Comparison of ENCODE assay signal across 8 cellular contexts in genomic region chr22:31160328-31160978, GRCh38. TPM values are rescaled to one million over a fixed set of nuclear protein-coding genes. Genes with fewer than 3 reads are reported as not detected.
DNase-seq lines count a peak whose midpoint lies in the region; ATAC-seq and TF ChIP-seq lines count a peak whose summit lies in the region.

No MANE protein-coding gene starts in this region.

- TF ChIP-seq EP300 in suprapubic skin (IDR thresholded peaks at IDR 0.05) = no peak

- DNase-seq in BE2C (no peak), OCI-M1 (lab: John Stamatoyannopoulos, UW) (peak; percentile 47), lower lobe of right lung (no peak), suprapubic skin (ENCODE audit: low spot score in 2 of 2) (no peak), NCI-H2171 (lab: John Stamatoyannopoulos, UW) (no peak)
- no peak for DNase-seq in central memory CD8-positive, alpha-beta T cell (ENCODE audit: low spot score in 2 of 2)

- peak; percentile 26 for ATAC-seq in GM21737 (IDR thresholded peaks at IDR 0.05; ENCODE audit: unreplicated experiment)
- ATAC-seq in central memory CD8-positive, alpha-beta T cell (replicated peaks; ENCODE audit: extremely low read depth, poor library complexity, severe bottlenecking) = peak; percentile 44
- ATAC-seq in lower lobe of right lung = peak; percentile 71 to 74
- no peak for ATAC-seq in GM19463 (IDR thresholded peaks at IDR 0.05; ENCODE audit: unreplicated experiment)

- TF ChIP-seq CTCF in BE2C (IDR thresholded peaks at IDR 0.05; ENCODE audit: low read depth, low read length) (no peak), lower lobe of right lung (IDR thresholded peaks at IDR 0.05) (no peak), suprapubic skin (IDR thresholded peaks at IDR 0.05) (no peak)

- TF ChIP-seq POLR2A in suprapubic skin (IDR thresholded peaks at IDR 0.05) = no peak

- H3K4me1 ChIP-seq in BE2C (no peaks in the 10 kb centered on the region), lower lobe of right lung (peaks cover 35% of the 10 kb centered on the region), suprapubic skin (peaks cover 36% of the 10 kb centered on the region)

- H3K36me3 ChIP-seq in BE2C (peaks cover 7% of the 10 kb centered on the region), lower lobe of right lung (peaks cover 22% of the 10 kb centered on the region), suprapubic skin (peaks cover 7% of the 10 kb centered on the region)

- no peaks in the 10 kb centered on the region; the same call in 1 of the 2 replicates for H3K27me3 ChIP-seq in BE2C
- no peaks in the 10 kb centered on the region for H3K27me3 ChIP-seq in lower lobe of right lung (ENCODE audit: low read depth)
- H3K27me3 ChIP-seq in suprapubic skin = no peaks in the 10 kb centered on the region

- peak overlapping the region; percentile 98 for H3K4me3 Mint-ChIP-seq in central memory CD8-positive, alpha-beta T cell

- H3K9me3 Mint-ChIP-seq in central memory CD8-positive, alpha-beta T cell = no peaks in the 10 kb centered on the region

- peaks cover 35% of the 10 kb centered on the region for H3K4me1 Mint-ChIP-seq in central memory CD8-positive, alpha-beta T cell

- peak overlapping the region; percentile 94 for H3K4me3 ChIP-seq in BE2C (ENCODE audit: low read depth, low read length)
- H3K4me3 ChIP-seq in lower lobe of right lung = peak overlapping the region; percentile 87
- peak overlapping the region; percentile 86 for H3K4me3 ChIP-seq in suprapubic skin

- H3K9me3 ChIP-seq in BE2C (no peaks in the 10 kb centered on the region; the same call in 1 of the 2 replicates), lower lobe of right lung (no peaks in the 10 kb centered on the region), suprapubic skin (no peaks in the 10 kb centered on the region)

- peaks cover 8% of the 10 kb centered on the region for H3K36me3 Mint-ChIP-seq in central memory CD8-positive, alpha-beta T cell (ENCODE audit: insufficient read depth)

- peak overlapping the region; percentile 93 for H3K27ac Mint-ChIP-seq in central memory CD8-positive, alpha-beta T cell (ENCODE audit: low read depth)

- intact Hi-C loops in lower lobe of right lung (cut with DNase I) = no loop called here

- WGBS in suprapubic skin = 6% methylated on average over 16 of the region's 32 CpGs

- H3K27me3 Mint-ChIP-seq in central memory CD8-positive, alpha-beta T cell = no peaks in the 10 kb centered on the region

- H3K27ac ChIP-seq in lower lobe of right lung (peak overlapping the region; percentile 91), suprapubic skin (peak overlapping the region; percentile 94)

RNA-seq across cellular contexts. Expression of gene RNF185, which starts 0.5 kb away (rescaled TPM):
- 35.2 TPM for polyA plus RNA-seq in BE2C (2012; ENCODE audit: insufficient read depth, insufficient read length, low read depth)
- 32.4 TPM for total RNA-seq in lower lobe of right lung
- 10 to 100 TPM; 36.0 to 41.9 (median 38.9) TPM for total RNA-seq in suprapubic skin

RNA-seq across cellular contexts. Expression of gene PLA2G3, which starts 20.1 kb away (rescaled TPM):
- not detected for polyA plus RNA-seq in BE2C (2012; ENCODE audit: insufficient read depth, insufficient read length, low read depth)
- total RNA-seq in lower lobe of right lung = 5.0 TPM
- 1 to 10 TPM; 3.1 to 9.5 (median 7.6) TPM for total RNA-seq in suprapubic skin

RNA-seq across cellular contexts. Expression of gene INPP5J, which starts 37.7 kb away (rescaled TPM):
- 44.3 TPM for polyA plus RNA-seq in BE2C (2012; ENCODE audit: insufficient read depth, insufficient read length, low read depth)
- total RNA-seq in lower lobe of right lung (4.6 TPM), suprapubic skin (1 to 10 TPM in 3 of 4 donors, under 1 TPM in 1; 0.26 to 3.2 (median 2.5) TPM)

RNA-seq across cellular contexts. Expression of gene LIMK2, which starts 51.6 kb away (rescaled TPM):
- 19.9 TPM for polyA plus RNA-seq in BE2C (2012; ENCODE audit: insufficient read depth, insufficient read length, low read depth)
- total RNA-seq in lower lobe of right lung (61.2 TPM), suprapubic skin (100 to 1,000 TPM; 103 to 229 (median 188) TPM)

RNA-seq across cellular contexts. Expression of gene SELENOM, which starts 53.1 kb away (rescaled TPM):
- polyA plus RNA-seq in BE2C (2012; ENCODE audit: insufficient read depth, insufficient read length, low read depth) = 21.5 TPM
- 86.8 TPM for total RNA-seq in lower lobe of right lung
- total RNA-seq in suprapubic skin = 10 to 100 TPM; 37.4 to 72.1 (median 56.0) TPM
